22 cellular contexts compared by ENCODE assay signal in genomic region chr6:98894810-98895209, GRCh38. TPM values are rescaled to one million over a fixed set of nuclear protein-coding genes. Genes with fewer than 3 reads are reported as not detected.
DNase-seq lines count a peak whose midpoint lies in the region; ATAC-seq and TF ChIP-seq lines count a peak whose summit lies in the region.
"Had no signal": no experiment of that assay in that cellular context is flagged by ENCODE, and none has a peak within 500 bp of the region (broad histone marks: within the 10 kb centered on the region; RNA-seq: fewer than 3 reads in every experiment).

No MANE protein-coding gene starts in this region.

- H3K9me3 ChIP-seq in ascending aorta = no peaks in the 10 kb centered on the region

- H3K27ac ChIP-seq in foreskin keratinocyte (no peak overlapping the region), ascending aorta (no peak overlapping the region)
- H3K27ac ChIP-seq: psoas muscle, SK-N-MC, skin epidermis had no signal

- H3K36me3 ChIP-seq in ascending aorta = peaks cover 6 to 34% of the 10 kb centered on the region in 2 donors

- in situ Hi-C loops in astrocyte of the spinal cord (cut with HindIII; ENCODE audit: low sequenced_read_pairs) (no loop called here), GM13976 (cut with MboI; ENCODE audit: low sequenced_read_pairs, unreplicated experiment) (no loop called here)

- H3K4me3 ChIP-seq in astrocyte of the spinal cord (ENCODE audit: low read depth, low read length) (no peak overlapping the region), ascending aorta (no peak overlapping the region)
- H3K4me3 ChIP-seq: psoas muscle, SK-N-MC, skin epidermis had no signal

- TF ChIP-seq CTCF in astrocyte of the spinal cord (IDR thresholded peaks at IDR 0.05; ENCODE audit: low read depth, low read length) = no peak
- TF ChIP-seq CTCF in foreskin keratinocyte (conservative IDR thresholded peaks at IDR 0.05) = no peak
- TF ChIP-seq CTCF in GM13976 (IDR thresholded peaks at IDR 0.05; ENCODE audit: borderline replicate concordance, control extremely low read depth, extremely low read depth, insufficient read depth, missing control alignments) = no peak
- no peak for TF ChIP-seq CTCF in ascending aorta (IDR thresholded peaks at IDR 0.05)

- DNase-seq in HT1080 (ENCODE audit: low read depth) (peak; percentile 34), astrocyte of the spinal cord (ENCODE audit: low read depth, low spot score) (peak; percentile 26), foreskin keratinocyte (peak in 1 of 2 donors; percentile 9), renal cortical epithelial cell (ENCODE audit: low read depth) (peak; percentile 72), GM13976 (ENCODE audit: low spot score) (no peak), ascending aorta (ENCODE audit: low spot score in 2 of 2) (no peak), SIG-M5 treated with dmso at 0.1 percent for 504 hours (lab: John Stamatoyannopoulos, UW; ENCODE audit: unreplicated experiment) (no peak), RPMI8226 (no peak)
- DNase-seq: activated CD4-positive, alpha-beta T cell treated with anti-CD3 and anti-CD28 coated beads, Interleukin-2, amount 50 U/mL, for 1 hour; aorta; CD4-positive, alpha-beta T cell; DMS153; GF-D8; KG1; naive B cell; NCI-H1436 treated with DMSO at 0.1 percent for 48 hours; nucleus accumbens; psoas muscle; stimulated activated CD4-positive, alpha-beta T cell treated with anti-CD3 and anti-CD28 coated beads, Interleukin-1b, Interleukin-23, amount 100 ng/mL, for 48 hours; trophoblast cell had no signal

- H3K27me3 ChIP-seq in foreskin keratinocyte (no peaks in the 10 kb centered on the region), ascending aorta (no peaks in the 10 kb centered on the region)

- intact Hi-C loops in ascending aorta (cut with DNase I) = no loop called here

- ATAC-seq in foreskin keratinocyte = peak; percentile 64
- ATAC-seq: psoas muscle had no signal

- H3K4me1 ChIP-seq in foreskin keratinocyte (no peaks in the 10 kb centered on the region), ascending aorta (no peaks in the 10 kb centered on the region)
- H3K4me1 ChIP-seq: psoas muscle had no signal

RNA-seq across cellular contexts. Expression of gene FBXL4, which starts 52.9 kb away (rescaled TPM):
- 10.7 and 15.7 TPM in 2 replicates for total RNA-seq in HT1080 (2014; rRNA removed; shearing (Covaris generic))
- 16.9 and 21.4 TPM in 2 replicates for polyA plus RNA-seq in HT1080 (2015; cell fraction: cytosol; rRNA removed)
- polyA plus RNA-seq in HT1080 (2015; cell fraction: nucleus; rRNA removed) = 19.8 and 21.5 TPM in 2 replicates
- 14.4 and 15.2 TPM in 2 replicates for total RNA-seq in foreskin keratinocyte
- polyA plus RNA-seq in foreskin keratinocyte = 4.2 and 4.7 TPM in 2 replicates
- 20.0 and 39.4 TPM in 2 replicates for total RNA-seq in renal cortical epithelial cell
- total RNA-seq in ascending aorta = 9.4 TPM

Comparison
In these comparisons a context has a peak if more than half of its experiments do, and no peak if none do; other contexts are left out.
1. DNase-seq: peak in HT1080 (single experiment), astrocyte of the spinal cord (single experiment) and renal cortical epithelial cell (single experiment); none in GM13976 (single experiment), ascending aorta (0 of 2), SIG-M5 treated with dmso at 0.1 percent for 504 hours (single experiment) and RPMI8226 (single experiment).